Comparison of ENCODE assay signal across 8 cellular contexts in the genomic region with DNA sequence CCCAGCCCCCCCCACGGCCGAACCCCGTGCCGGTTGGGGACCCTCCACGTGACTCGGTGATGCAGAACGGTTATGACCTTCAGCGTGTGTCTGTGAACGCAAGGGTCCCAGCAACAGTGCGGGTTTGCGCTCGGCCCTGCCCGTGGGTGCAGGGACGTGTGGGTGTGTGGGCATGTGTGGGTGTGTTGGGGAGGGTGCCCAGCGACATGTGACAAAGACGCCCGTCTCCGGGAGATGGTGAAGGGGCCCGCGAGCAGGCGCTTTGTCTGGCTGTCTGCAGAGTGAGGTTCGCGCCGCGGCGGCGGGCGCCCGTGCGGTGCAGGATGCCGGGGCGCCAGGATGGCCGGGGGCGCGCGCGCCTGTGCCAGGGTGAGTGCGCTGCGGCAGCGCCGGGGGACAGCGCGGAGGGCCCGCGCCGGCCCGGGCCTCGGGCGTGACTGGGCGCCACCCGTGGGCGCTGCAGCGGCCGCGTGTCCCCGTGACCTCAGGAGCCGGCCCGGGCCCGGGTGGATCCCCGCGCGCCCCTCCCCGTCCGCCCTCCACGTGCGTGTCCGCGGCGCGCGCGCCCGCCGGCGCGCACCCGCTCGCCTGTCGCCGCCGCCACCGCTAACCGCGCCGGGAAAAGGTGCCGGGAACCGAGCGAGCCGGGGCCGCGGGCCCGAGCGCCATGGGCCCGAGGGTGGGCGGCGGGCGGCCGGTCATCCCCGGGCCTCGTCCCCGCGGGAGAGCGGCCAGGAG. TPM values are rescaled to one million over a fixed set of nuclear protein-coding genes. Genes with fewer than 3 reads are reported as not detected.
DNase-seq lines count a peak whose midpoint lies in the region; ATAC-seq and TF ChIP-seq lines count a peak whose summit lies in the region.

A gene (plus strand): TSS at position 569 of the 738 bp plus-strand sequence. CDS start 681 bp downstream, outside the sequence.

- no peak for TF ChIP-seq CTCF in left lung (IDR thresholded peaks at IDR 0.05)

- H3K27me3 Mint-ChIP-seq in T-helper 17 cell, result no peaks in the 10 kb centered on the region

- peak within 1 kb of the TSS; percentile 65 to 75 for H3K4me3 ChIP-seq in left lung

- peak within 1 kb of the TSS; percentile 49 for H3K27ac Mint-ChIP-seq in T-helper 17 cell
- peak within 1 kb of the TSS; percentile 88 for H3K27ac Mint-ChIP-seq in stimulated activated effector memory CD8-positive, alpha-beta T cell treated with anti-CD3 and anti-CD28 coated beads, Interleukin-12 subunit alpha, Interleukin-12 subunit beta, amount 100 ng/mL, for 72 hours

- peak within 1 kb of the TSS; percentile 92 for H3K4me3 Mint-ChIP-seq in T-helper 17 cell
- peak within 1 kb of the TSS; percentile 83 for H3K4me3 Mint-ChIP-seq in stimulated activated effector memory CD8-positive, alpha-beta T cell treated with anti-CD3 and anti-CD28 coated beads, Interleukin-12 subunit alpha, Interleukin-12 subunit beta, amount 100 ng/mL, for 72 hours

- no peaks in the 10 kb centered on the region for H3K36me3 Mint-ChIP-seq in T-helper 17 cell (ENCODE audit: low read depth)
- peaks cover 17% of the 10 kb centered on the region for H3K36me3 Mint-ChIP-seq in stimulated activated effector memory CD8-positive, alpha-beta T cell treated with anti-CD3 and anti-CD28 coated beads, Interleukin-12 subunit alpha, Interleukin-12 subunit beta, amount 100 ng/mL, for 72 hours

- H3K9me3 ChIP-seq in T-helper 17 cell (ENCODE audit: control insufficient read depth, low read length, poor library complexity, severe bottlenecking) (no peaks in the 10 kb centered on the region), left lung (no peaks in the 10 kb centered on the region)

- H3K27ac ChIP-seq in left lung, result peak within 1 kb of the TSS; percentile 92 to 93

- no peaks in the 10 kb centered on the region for H3K9me3 Mint-ChIP-seq in stimulated activated effector memory CD8-positive, alpha-beta T cell treated with anti-CD3 and anti-CD28 coated beads, Interleukin-12 subunit alpha, Interleukin-12 subunit beta, amount 100 ng/mL, for 72 hours

- H3K4me1 Mint-ChIP-seq in T-helper 17 cell, result peaks cover 6% of the 10 kb centered on the region
- H3K4me1 Mint-ChIP-seq in stimulated activated effector memory CD8-positive, alpha-beta T cell treated with anti-CD3 and anti-CD28 coated beads, Interleukin-12 subunit alpha, Interleukin-12 subunit beta, amount 100 ng/mL, for 72 hours, result peaks cover 7% of the 10 kb centered on the region

- no peaks in the 10 kb centered on the region for H3K27me3 ChIP-seq in left lung

- intact Hi-C loops in left lung (cut with DNase I), result no loop called here

- DNase-seq in DMS 273 (lab: John Stamatoyannopoulos, UW; ENCODE audit: unreplicated experiment) (peak; percentile 78), T-helper 17 cell (peak in 2 of 3 donors; percentile 37 to 60), dedifferentiated amniotic fluid mesenchymal stem cell (ENCODE audit: extremely low spot score) (peak; percentile 28), left lung (peak; percentile 56 to 86), COLO829 (ENCODE audit: low spot score) (no peak)
- peak in 1 of 2 donors; percentile 90 for DNase-seq in stimulated activated effector memory CD8-positive, alpha-beta T cell treated with anti-CD3 and anti-CD28 coated beads, Interleukin-12 subunit alpha, Interleukin-12 subunit beta, amount 100 ng/mL, for 72 hours (ENCODE audit: low spot score in 2 of 2)

- peaks cover 0 to 20% of the 10 kb centered on the region in 2 donors for H3K36me3 ChIP-seq in left lung

- ATAC-seq in GM19438 (IDR thresholded peaks at IDR 0.05; ENCODE audit: low read depth, unreplicated experiment), result peak; percentile 27
- peak; percentile 13 for ATAC-seq in HG03521 (IDR thresholded peaks at IDR 0.05; ENCODE audit: unreplicated experiment)
- peak; percentile 76 for ATAC-seq in T-helper 17 cell
- peak; percentile 43 for ATAC-seq in left lung
- ATAC-seq in stimulated activated effector memory CD8-positive, alpha-beta T cell treated with anti-CD3 and anti-CD28 coated beads, Interleukin-12 subunit alpha, Interleukin-12 subunit beta, amount 100 ng/mL, for 72 hours, result peak; percentile 70

- peaks cover 4 to 17% of the 10 kb centered on the region in 2 donors for H3K4me1 ChIP-seq in left lung

RNA-seq across cellular contexts. Expression of the gene that starts here (rescaled TPM):
- total RNA-seq in T-helper 17 cell, result 1 to 10 TPM; 6.2 to 8.3 TPM
- total RNA-seq in left lung, result 10 to 100 TPM; 20.2 to 21.1 TPM

Comparison
In these comparisons a context has a peak if more than half of its experiments do, and no peak if none do; other contexts are left out.
1. ATAC-seq: peak in every context shown above with its lines; median percentile 76 in T-helper 17 cell; 70 in stimulated activated effector memory CD8-positive, alpha-beta T cell treated with anti-CD3 and anti-CD28 coated beads, Interleukin-12 subunit alpha, Interleukin-12 subunit beta, amount 100 ng/mL, for 72 hours; 43 in left lung; 27 in GM19438; 13 in HG03521.